8 cellular contexts compared by ENCODE assay signal in the genomic region with DNA sequence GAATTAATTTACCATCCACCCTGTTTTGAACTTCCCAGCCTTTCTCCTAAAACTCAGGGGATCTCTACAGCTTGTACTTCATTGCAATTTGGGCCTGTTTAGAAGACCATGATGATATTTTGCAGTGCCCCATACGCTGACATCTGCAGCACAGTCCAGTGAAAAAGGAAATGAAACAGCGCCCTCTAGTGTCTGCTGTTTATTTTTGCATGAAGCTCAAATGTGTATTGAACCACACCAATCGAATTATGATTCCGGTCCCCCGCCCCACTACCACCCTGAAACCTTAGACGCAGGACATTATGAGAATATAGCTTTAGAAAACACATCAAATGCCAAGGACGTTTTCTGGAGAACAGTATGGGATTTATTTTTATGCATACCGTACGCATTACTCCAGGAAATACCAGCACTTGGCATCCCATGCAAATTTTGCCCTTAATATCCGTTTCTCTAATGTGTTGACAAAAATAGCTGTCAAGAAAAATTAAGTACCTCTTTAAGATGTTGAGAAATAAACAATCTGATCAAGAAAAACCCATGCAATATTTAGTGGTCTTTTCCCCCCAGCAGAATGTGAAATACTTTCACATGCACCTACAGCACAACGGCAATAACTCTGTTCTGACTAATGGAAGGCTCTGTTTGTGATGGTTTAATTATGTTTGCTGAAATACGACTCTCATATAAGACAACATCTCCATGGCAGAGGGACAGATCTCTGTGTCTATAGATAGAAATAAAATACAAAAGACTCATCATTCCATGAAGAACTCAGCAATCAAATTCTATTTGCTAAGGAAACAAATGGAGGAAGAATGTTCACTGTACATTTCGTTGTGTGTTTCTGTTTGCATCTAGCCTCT.
DNase-seq lines count a peak whose midpoint lies in the region; ATAC-seq, FAIRE-seq and TF ChIP-seq lines count a peak whose summit lies in the region.

No MANE protein-coding gene starts in this region.

- H2AFZ ChIP-seq in GM12878 (ENCODE audit: control insufficient read depth, low read depth, low read length): no peak overlapping the region

- H3K9me3 Mint-ChIP-seq in CD8-positive, alpha-beta T cell: no peaks in the 10 kb centered on the region
- H3K9me3 Mint-ChIP-seq in T-cell: no peaks in the 10 kb centered on the region

- SMC1A ChIA-PET in GM12878 (lab: Charles Lee; ENCODE audit: uncharacterized antibody, unreplicated experiment): interaction anchor here (0.6 to 2.0 kb wide), 19 partner anchors 9 to 684 kb away, joined by 3 to 8 read pairs (median 4); no protein-coding TSS in a partner anchor

- H4K20me1 ChIP-seq in GM12878 (ENCODE audit: control insufficient read depth, insufficient read depth): no peaks in the 10 kb centered on the region

- DNase-seq in CD8-positive, alpha-beta T cell: peak in 6 of 7 experiments; percentile 30 to 65 (median 54)
- DNase-seq in NCI-H1048 (lab: John Stamatoyannopoulos, UW): peak; percentile 30
- peak in 31 of 34 experiments; percentile 2 to 55 (median 23) for DNase-seq in T-cell
- DNase-seq in GM12878 (ENCODE audit: low read depth, low spot score): peak; percentile 31
- DNase-seq in iPS DF 6.9 (ENCODE audit: low read depth, low spot score): peak; percentile 72
- peak; percentile 12 to 51 for DNase-seq in stimulated activated CD4-positive, alpha-beta T cell treated with anti-CD3 and anti-CD28 coated beads, Interleukin-15, amount 100 ng/mL, for 48 hours (ENCODE audit: low read depth in 2 of 2)
- DNase-seq in T1000 (lab: John Stamatoyannopoulos, UW): no peak

- no TSS peak for BruUV-seq in GM12878 (replicated peaks; lab: Mats Ljungman, UMichigan)

- H3K27me3 ChIP-seq in CD8-positive, alpha-beta T cell (ENCODE audit: insufficient read depth, low read length): no peaks in the 10 kb centered on the region
- H3K27me3 ChIP-seq in GM12878 (replicated peaks in 1 of 2; ENCODE audit: control insufficient read depth in 2 of 2, insufficient read depth in 2 of 2, low read length in 1 of 2): no peaks in the 10 kb centered on the region
- no peaks in the 10 kb centered on the region for H3K27me3 ChIP-seq in iPS DF 6.9 (ENCODE audit: control insufficient read depth, insufficient read depth, low read length)

- TF ChIP-seq RAD21 in GM12878 (IDR thresholded peaks at IDR 0.05; ENCODE audit: insufficient read depth, low read depth, low read length): peak; percentile 86

- in situ Hi-C loops in GM12878 (cut with MboI): loop anchor here (5.0 kb wide), 1 partner anchor 673 kb away; no protein-coding TSS in a partner anchor

- no peaks in the 10 kb centered on the region for H3K36me3 Mint-ChIP-seq in CD8-positive, alpha-beta T cell
- H3K36me3 Mint-ChIP-seq in T-cell: no peaks in the 10 kb centered on the region

- TF ChIP-seq POLR2A in GM12878 (IDR thresholded peaks at IDR 0.05; ENCODE audit: low read depth, low read length): no peak

- no peaks in the 10 kb centered on the region for H3K9me3 ChIP-seq in CD8-positive, alpha-beta T cell (ENCODE audit: low read length)
- H3K9me3 ChIP-seq in GM12878 (replicated peaks; ENCODE audit: control insufficient read depth, insufficient read depth, low read length): no peaks in the 10 kb centered on the region; the same call in 2 of the 3 replicates
- H3K9me3 ChIP-seq in iPS DF 6.9 (ENCODE audit: control insufficient read depth, insufficient read depth, low read length): no peaks in the 10 kb centered on the region

- no peak overlapping the region for H3K4me2 ChIP-seq in GM12878 (ENCODE audit: control insufficient read depth, insufficient read depth)

- H3K79me2 ChIP-seq in GM12878 (ENCODE audit: control insufficient read depth, insufficient read depth, low read length): no peaks in the 10 kb centered on the region

- TF ChIP-seq EP300 in GM12878 (IDR thresholded peaks at IDR 0.05; ENCODE audit: borderline replicate concordance in 1 of 2, control insufficient read depth in 1 of 2, low read depth in 2 of 2, low read length in 2 of 2): no peak

- H3K4me1 ChIP-seq in CD8-positive, alpha-beta T cell (ENCODE audit: insufficient read depth, low read length): no peaks in the 10 kb centered on the region
- H3K4me1 ChIP-seq in GM12878 (ENCODE audit: control insufficient read depth, insufficient read depth, low read length): no peaks in the 10 kb centered on the region
- no peaks in the 10 kb centered on the region for H3K4me1 ChIP-seq in iPS DF 6.9 (ENCODE audit: control insufficient read depth, insufficient read depth, low read length)

- peak; percentile 35 for FAIRE-seq in GM12878 (lab: Jason Lieb, UNC)

- H3K4me1 Mint-ChIP-seq in CD8-positive, alpha-beta T cell (ENCODE audit: low read depth): peaks cover 6% of the 10 kb centered on the region
- peaks cover 0 to 7% (median 3%) of the 10 kb centered on the region in 3 donors for H3K4me1 Mint-ChIP-seq in T-cell

- no peak for ATAC-seq in CD8-positive, alpha-beta T cell
- peak; percentile 76 for ATAC-seq in GM19468 (IDR thresholded peaks at IDR 0.05; ENCODE audit: extremely low read depth, unreplicated experiment)
- peak; percentile 52 to 70 (median 64) for ATAC-seq in T-cell (replicated peaks in 1 of 4)
- peak; percentile 99 for ATAC-seq in GM12878

- TF ChIP-seq CTCF in CD8-positive, alpha-beta T cell (IDR thresholded peaks at IDR 0.05): peak; percentile 90
- TF ChIP-seq CTCF in GM12878 (IDR thresholded peaks at IDR 0.05 in 2 of 3, conservative IDR thresholded peaks at IDR 0.05 in 1 of 3; ENCODE audit: control insufficient read depth in 2 of 3, extremely low read depth in 1 of 3, insufficient read depth in 1 of 3, low read depth in 3 of 3, low read length in 3 of 3): peak; percentile 72 to 84 (median 83)

- H3K4me3 Mint-ChIP-seq in CD8-positive, alpha-beta T cell: no peak overlapping the region
- H3K4me3 Mint-ChIP-seq in T-cell: no peak overlapping the region

- H3K9ac ChIP-seq in GM12878 (ENCODE audit: control insufficient read depth, insufficient read depth, low read length): no peak overlapping the region

- peaks cover 33% of the 10 kb centered on the region for H3K27me3 Mint-ChIP-seq in CD8-positive, alpha-beta T cell (ENCODE audit: low read depth)
- peaks cover 18 to 24% of the 10 kb centered on the region in 2 donors for H3K27me3 Mint-ChIP-seq in T-cell

- RAD21 ChIA-PET in GM12878 (lab: Charles Lee; ENCODE audit: unreplicated experiment): interaction anchor here (0.6 to 2.1 kb wide), 8 partner anchors 12 to 685 kb away, joined by 3 to 7 read pairs (median 4); no protein-coding TSS in a partner anchor

- CTCF ChIA-PET in CD8-positive, alpha-beta T cell (lab: Charles Lee): interaction anchor here (0.5 to 2.5 kb wide), 27 partner anchors 9 to 860 kb away, joined by 3 to 20 read pairs (median 4); no protein-coding TSS in a partner anchor
- CTCF ChIA-PET in T-cell (lab: Charles Lee) (interaction anchor here (0.6 to 1.1 kb wide), 8 partner anchors 12 to 972 kb away, joined by 3 to 8 read pairs (median 3); a partner anchor contains a TSS), GM12878 (lab: Yijun Ruan, JAX) (interaction anchor here (0.5 to 3.2 kb wide), 73 partner anchors 8 to 1851 kb away, joined by 3 to 19 read pairs (median 4); a partner anchor contains a TSS)

- H3K27ac ChIP-seq in CD8-positive, alpha-beta T cell (ENCODE audit: low read depth, low read length): no peak overlapping the region
- H3K27ac ChIP-seq in GM12878 (ENCODE audit: control insufficient read depth, insufficient read depth) (no peak overlapping the region), iPS DF 6.9 (ENCODE audit: low read length) (no peak overlapping the region)

- 6% methylated on average over 13 of the region's 13 CpGs for WGBS in GM12878 (ENCODE audit: insufficient coverage, insufficient replicate concordance, low lambda C conversion rate, missing lambda C conversion rate)
- no CpG with 5 or more reads among the region's 13 CpGs for WGBS in iPS DF 6.9 (ENCODE audit: insufficient coverage, insufficient read length)

- intact Hi-C loops in CD8-positive, alpha-beta T cell (cut with DNase I, micrococcal nuclease): loop anchor here in 1 of 2 experiments (1.0 to 5.0 kb wide), 3 partner anchors 261 to 958 kb away; no protein-coding TSS in a partner anchor
- intact Hi-C loops in GM12878 (cut with micrococcal nuclease; ENCODE audit: unreplicated experiment): loop anchor here (2.0 to 10.0 kb wide), 6 partner anchors 88 to 860 kb away; a partner anchor contains a TSS

- POLR2A ChIA-PET in CD8-positive, alpha-beta T cell (lab: Charles Lee): no interaction called here
- POLR2A ChIA-PET in T-cell (lab: Charles Lee): no interaction called here
- POLR2A ChIA-PET in GM12878 (lab: Charles Lee): no interaction called here

- no peak overlapping the region for H3K27ac Mint-ChIP-seq in CD8-positive, alpha-beta T cell
- H3K27ac Mint-ChIP-seq in T-cell: no peak overlapping the region

- H3K36me3 ChIP-seq in CD8-positive, alpha-beta T cell (ENCODE audit: insufficient read depth, low read length): no peaks in the 10 kb centered on the region
- H3K36me3 ChIP-seq in GM12878 (ENCODE audit: control insufficient read depth in 2 of 2, insufficient read depth in 2 of 2, low read length in 1 of 2): no peaks in the 10 kb centered on the region
- no peaks in the 10 kb centered on the region for H3K36me3 ChIP-seq in iPS DF 6.9 (ENCODE audit: control insufficient read depth, insufficient read depth, low read length)

- H3K4me3 ChIP-seq in CD8-positive, alpha-beta T cell (ENCODE audit: low read depth, low read length): no peak overlapping the region
- no peak overlapping the region for H3K4me3 ChIP-seq in GM12878
- H3K4me3 ChIP-seq in iPS DF 6.9 (ENCODE audit: low read length): no peak overlapping the region

TF ChIP-seq in GM12878, 131 proteins besides CTCF, POLR2A, EP300 and RAD21 (continues in another document):
- no peak for TF ChIP-seq STAT3 (IDR thresholded peaks at IDR 0.05; ENCODE audit: low read depth, low read length)
- no peak for TF ChIP-seq JUND (IDR thresholded peaks at IDR 0.05; ENCODE audit: low read depth, low read length)
- no peak for TF ChIP-seq WRNIP1 (IDR thresholded peaks at IDR 0.05; ENCODE audit: borderline replicate concordance, low read depth, low read length)
- peak; percentile 70; the same call in 1 of the 3 replicates for TF ChIP-seq POU2F2 (IDR thresholded peaks at IDR 0.05; ENCODE audit: borderline replicate concordance, low read depth, low read length)
- no peak for TF ChIP-seq CREB1 (IDR thresholded peaks at IDR 0.05; ENCODE audit: low read depth)
- TF ChIP-seq BRCA1 (IDR thresholded peaks at IDR 0.05; ENCODE audit: low read depth, low read length): no peak
- TF ChIP-seq ZZZ3 (IDR thresholded peaks at IDR 0.05; ENCODE audit: control insufficient read depth, insufficient read length, low read depth): no peak
- TF ChIP-seq, protein P1, sequence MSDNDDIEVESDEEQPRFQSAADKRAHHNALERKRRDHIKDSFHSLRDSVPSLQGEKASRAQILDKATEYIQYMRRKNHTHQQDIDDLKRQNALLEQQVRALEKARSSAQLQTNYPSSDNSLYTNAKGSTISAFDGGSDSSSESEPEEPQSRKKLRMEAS (IDR thresholded peaks at IDR 0.05; ENCODE audit: low read depth, low read length): no peak
- no peak for TF ChIP-seq RUNX3 (IDR thresholded peaks at IDR 0.05; ENCODE audit: low read length)
- no peak for TF ChIP-seq SIN3A (IDR thresholded peaks at IDR 0.05; ENCODE audit: low read depth, low read length)
- no peak for TF ChIP-seq CEBPB (IDR thresholded peaks at IDR 0.05; ENCODE audit: borderline replicate concordance in 1 of 2, low read depth in 2 of 2, low read length in 2 of 2)
- no peak for TF ChIP-seq ZNF207 (IDR thresholded peaks at IDR 0.05; ENCODE audit: borderline replicate concordance)
